In the genomic region with DNA sequence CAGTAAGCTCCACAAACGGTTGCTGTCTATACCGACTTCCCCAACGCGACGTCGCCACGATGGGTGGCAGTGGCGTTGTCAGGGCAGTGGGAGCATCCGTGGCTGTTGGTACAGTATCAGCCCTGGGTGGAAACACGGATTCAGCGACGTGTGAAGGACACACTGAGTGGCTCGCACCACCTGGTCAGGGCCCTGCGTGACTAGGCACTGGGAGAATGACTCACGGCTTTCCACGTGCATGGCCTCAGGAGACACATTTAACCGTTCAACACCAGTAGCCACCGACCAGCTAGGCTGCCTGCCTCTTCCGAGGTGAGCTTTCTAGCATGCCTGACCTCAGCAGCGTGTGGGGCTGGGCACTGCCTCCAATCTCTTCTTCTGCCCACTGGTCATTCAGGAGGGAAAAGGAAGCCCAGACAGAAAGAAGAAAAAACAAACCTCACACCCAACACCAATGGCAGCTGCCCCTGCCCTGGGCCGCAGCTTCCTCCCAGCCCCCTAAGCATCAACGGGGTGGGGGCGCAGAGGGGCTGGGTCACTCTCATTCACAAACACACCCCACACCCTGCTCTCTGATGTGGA, we compare ENCODE assay signal across 8 cellular contexts. TPM values are rescaled to one million over a fixed set of nuclear protein-coding genes. Genes with fewer than 3 reads are reported as not detected.
DNase-seq lines count a peak whose midpoint lies in the region; ATAC-seq and TF ChIP-seq lines count a peak whose summit lies in the region.

No MANE protein-coding gene starts in this region.

- dilution Hi-C loops in mammary epithelial cell (cut with HindIII; ENCODE audit: low sequenced_read_pairs): no loop called here

- peaks cover 100% of the 10 kb centered on the region for H3K36me3 Mint-ChIP-seq in stimulated activated effector memory CD8-positive, alpha-beta T cell treated with anti-CD3 and anti-CD28 coated beads, Interleukin-12 subunit alpha, Interleukin-12 subunit beta, amount 100 ng/mL, for 72 hours

- H3K9me3 Mint-ChIP-seq in stimulated activated effector memory CD8-positive, alpha-beta T cell treated with anti-CD3 and anti-CD28 coated beads, Interleukin-12 subunit alpha, Interleukin-12 subunit beta, amount 100 ng/mL, for 72 hours: no peaks in the 10 kb centered on the region

- TF ChIP-seq POLR2A in Peyer's patch (IDR thresholded peaks at IDR 0.05): no peak

- H3K79me2 ChIP-seq in mammary epithelial cell (ENCODE audit: insufficient read depth, low read length): peaks cover 85% of the 10 kb centered on the region

- H3K9ac ChIP-seq in mammary epithelial cell (ENCODE audit: insufficient read depth, low read length): peak overlapping the region; percentile 89

- peak overlapping the region; percentile 98 for H3K27ac Mint-ChIP-seq in stimulated activated effector memory CD8-positive, alpha-beta T cell treated with anti-CD3 and anti-CD28 coated beads, Interleukin-12 subunit alpha, Interleukin-12 subunit beta, amount 100 ng/mL, for 72 hours

- H2AFZ ChIP-seq in mammary epithelial cell (ENCODE audit: low read depth, low read length): no peak overlapping the region

- peaks cover 70% of the 10 kb centered on the region for H3K4me1 Mint-ChIP-seq in stimulated activated effector memory CD8-positive, alpha-beta T cell treated with anti-CD3 and anti-CD28 coated beads, Interleukin-12 subunit alpha, Interleukin-12 subunit beta, amount 100 ng/mL, for 72 hours

- in situ Hi-C loops in mammary epithelial cell (cut with MboI; ENCODE audit: low sequenced_read_pairs in 2 of 2): no loop called here

- H3K9me3 ChIP-seq in Peyer's patch (no peaks in the 10 kb centered on the region), mammary epithelial cell (replicated peaks; ENCODE audit: insufficient read depth, low read length) (no peaks in the 10 kb centered on the region)

- H3K4me2 ChIP-seq in mammary epithelial cell (ENCODE audit: insufficient read depth, low read depth, low read length): peak overlapping the region; percentile 79

- WGBS in mammary epithelial cell (ENCODE audit: low coverage, missing lambda C conversion rate): 8% methylated on average over 14 of the region's 23 CpGs

- peak; percentile 13 for ATAC-seq in left colon
- ATAC-seq in stimulated activated effector memory CD8-positive, alpha-beta T cell treated with anti-CD3 and anti-CD28 coated beads, Interleukin-12 subunit alpha, Interleukin-12 subunit beta, amount 100 ng/mL, for 72 hours: peak; percentile 49

- CTCF ChIA-PET in mammary epithelial cell (lab: Charles Lee; ENCODE audit: low non-redundant PET): no interaction called here

- H3K4me1 ChIP-seq in Peyer's patch (peaks cover 7 to 98% (median 56%) of the 10 kb centered on the region in 4 donors), mammary epithelial cell (ENCODE audit: insufficient read depth, low read length) (peaks cover 98% of the 10 kb centered on the region)

- peak overlapping the region; percentile 85 for H3K4me3 Mint-ChIP-seq in stimulated activated effector memory CD8-positive, alpha-beta T cell treated with anti-CD3 and anti-CD28 coated beads, Interleukin-12 subunit alpha, Interleukin-12 subunit beta, amount 100 ng/mL, for 72 hours

- DNase-seq in GF-D8 (lab: John Stamatoyannopoulos, UW): peak; percentile 12
- peak in 2 of 3 donors; percentile 74 to 82 for DNase-seq in Peyer's patch
- peak; percentile 89 for DNase-seq in mammary epithelial cell
- peak; percentile 47 to 66 for DNase-seq in left colon
- DNase-seq in stimulated activated effector memory CD8-positive, alpha-beta T cell treated with anti-CD3 and anti-CD28 coated beads, Interleukin-12 subunit alpha, Interleukin-12 subunit beta, amount 100 ng/mL, for 72 hours (ENCODE audit: low spot score in 2 of 2): peak in 1 of 2 donors; percentile 60
- no peak for DNase-seq in DMS153 (lab: John Stamatoyannopoulos, UW)
- DNase-seq in head of caudate nucleus: no peak
- no peak for DNase-seq in AML-193 (lab: John Stamatoyannopoulos, UW)

- H3K27me3 ChIP-seq in Peyer's patch: no peaks in the 10 kb centered on the region
- H3K27me3 ChIP-seq in mammary epithelial cell (ENCODE audit: insufficient read depth, low read length): no peaks in the 10 kb centered on the region

- no peaks in the 10 kb centered on the region for H4K20me1 ChIP-seq in mammary epithelial cell (ENCODE audit: insufficient read depth, low read length)

- peaks cover 0 to 58% (median 0%) of the 10 kb centered on the region in 3 donors for H3K36me3 ChIP-seq in Peyer's patch
- peaks cover 30% of the 10 kb centered on the region for H3K36me3 ChIP-seq in mammary epithelial cell (ENCODE audit: insufficient read depth, low read length)

- H3K27ac ChIP-seq in Peyer's patch (peak overlapping the region; percentile 86 to 95 (median 88)), mammary epithelial cell (ENCODE audit: insufficient read depth, low read depth, low read length) (peak overlapping the region; percentile 99)

- BruUV-seq in mammary epithelial cell (replicated peaks; lab: Mats Ljungman, UMichigan): TSS peak; percentile 27

- H3K4me3 ChIP-seq in Peyer's patch: no peak overlapping the region
- peak overlapping the region in 1 of 3 experiments; percentile 16 for H3K4me3 ChIP-seq in mammary epithelial cell (replicated peaks in 1 of 3; ENCODE audit: insufficient read depth in 1 of 3, low read depth in 2 of 3, low read length in 3 of 3)

- TF ChIP-seq CTCF in Peyer's patch (IDR thresholded peaks at IDR 0.05) (no peak), mammary epithelial cell (conservative IDR thresholded peaks at IDR 0.05 in 1 of 2, IDR thresholded peaks at IDR 0.05 in 1 of 2; ENCODE audit: extremely low read depth in 1 of 2, insufficient read depth in 1 of 2, low read depth in 1 of 2, low read length in 2 of 2) (no peak)

- intact Hi-C loops in mammary epithelial cell (cut with micrococcal nuclease) (loop anchor here (1.0 to 2.0 kb wide), 3 partner anchors 58 to 142 kb away; no protein-coding TSS in a partner anchor), left colon (cut with DNase I, micrococcal nuclease) (no loop called here), head of caudate nucleus (cut with DNase I) (no loop called here)

RNA-seq across cellular contexts. Expression of gene MYH9, which starts 59.0 kb away (rescaled TPM):
- 100 to 1,000 TPM; 337 to 553 (median 433) TPM for total RNA-seq in Peyer's patch
- 1,000 to 10,000 TPM; 1,183 to 1,246 TPM for total RNA-seq in mammary epithelial cell
- polyA plus RNA-seq in mammary epithelial cell: 295 TPM
- polyA minus RNA-seq in mammary epithelial cell: 996 TPM
- total RNA-seq in left colon: 100 to 1,000 TPM; 581 to 641 TPM

Comparison
In these comparisons a context has a peak if more than half of its experiments do, and no peak if none do; other contexts are left out.
1. DNase-seq: peak in GF-D8 (single experiment), Peyer's patch (2 of 3), mammary epithelial cell (single experiment) and left colon (2 of 2); none in DMS153 (single experiment), head of caudate nucleus (0 of 42) and AML-193 (0 of 2).